In the genomic region with DNA sequence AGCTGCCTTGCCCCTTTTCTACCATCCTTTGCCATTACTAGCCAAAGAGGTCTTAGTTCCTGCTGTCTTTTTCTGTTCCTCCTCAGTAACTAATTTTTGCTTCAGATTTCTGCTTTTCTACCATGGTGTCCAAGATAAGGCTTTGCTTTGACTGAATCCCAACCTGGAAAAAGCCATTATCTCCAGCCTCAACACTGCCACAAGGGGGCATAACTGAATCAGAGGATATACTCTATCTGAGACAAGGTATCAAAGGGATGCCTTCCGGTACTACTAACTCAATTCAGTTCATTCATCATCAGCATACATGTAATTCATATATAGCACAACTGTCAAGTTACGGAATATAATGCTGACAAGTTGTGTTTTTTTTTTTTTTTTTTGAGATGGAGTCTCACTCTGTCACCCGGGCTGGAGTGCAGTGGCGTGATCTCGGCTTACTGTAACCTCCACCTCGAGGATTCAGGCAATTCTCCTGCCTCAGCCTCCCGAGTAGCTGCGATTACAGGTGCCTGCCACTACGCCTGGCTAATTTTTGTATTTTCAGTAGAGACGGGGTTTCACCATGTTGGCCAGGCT, we compare ENCODE assay signal across 8 cellular contexts. TPM values are rescaled to one million over a fixed set of nuclear protein-coding genes. Genes with fewer than 3 reads are reported as not detected.
DNase-seq lines count a peak whose midpoint lies in the region; TF ChIP-seq lines count a peak whose summit lies in the region.

No MANE protein-coding gene starts in this region.

- H3K9me3 Mint-ChIP-seq in activated T-helper 2 cell treated with anti-CD3 and anti-CD28 coated beads, Interferon-gamma antibody, Interleukin-2, Interleukin-4, amounts not matched to agents 10 μg/mL and 5 μg/mL and 100 μg/mL, durations not matched to agents 14 hours and 24 hours and 36 hours: no peaks in the 10 kb centered on the region

- no peak for DNase-seq in BJ (ENCODE audit: low read depth)
- peak; percentile 42 for DNase-seq in GM12865 (ENCODE audit: low read depth)
- peak in 1 of 2 experiments; percentile 48 for DNase-seq in HL-60 (ENCODE audit: low read depth in 1 of 2, low spot score in 1 of 2)
- DNase-seq in T follicular helper cell (ENCODE audit: low read depth): peak; percentile 18
- peak; percentile 46 for DNase-seq in colonic mucosa
- DNase-seq in myocyte (ENCODE audit: low read depth): peak; percentile 40
- DNase-seq in lower leg skin (ENCODE audit: low spot score in 2 of 2): no peak
- DNase-seq in activated T-helper 2 cell treated with anti-CD3 and anti-CD28 coated beads, Interferon-gamma antibody, Interleukin-2, Interleukin-4, amounts not matched to agents 10 μg/mL and 5 μg/mL and 100 μg/mL, durations not matched to agents 14 hours and 24 hours and 36 hours (ENCODE audit: low spot score): no peak

- POLR2A ChIA-PET in BJ (lab: Charles Lee): no interaction called here

- H3K9me3 ChIP-seq in colonic mucosa: no peaks in the 10 kb centered on the region

- no peak for TF ChIP-seq POLR2A in lower leg skin (IDR thresholded peaks at IDR 0.05)

- no peaks in the 10 kb centered on the region for H3K4me1 ChIP-seq in colonic mucosa

- H3K4me3 Mint-ChIP-seq in activated T-helper 2 cell treated with anti-CD3 and anti-CD28 coated beads, Interferon-gamma antibody, Interleukin-2, Interleukin-4, amounts not matched to agents 10 μg/mL and 5 μg/mL and 100 μg/mL, durations not matched to agents 14 hours and 24 hours and 36 hours (ENCODE audit: low read depth): no peak overlapping the region

- no peak overlapping the region for H3K27ac Mint-ChIP-seq in activated T-helper 2 cell treated with anti-CD3 and anti-CD28 coated beads, Interferon-gamma antibody, Interleukin-2, Interleukin-4, amounts not matched to agents 10 μg/mL and 5 μg/mL and 100 μg/mL, durations not matched to agents 14 hours and 24 hours and 36 hours

- H3K27me3 Mint-ChIP-seq in activated T-helper 2 cell treated with anti-CD3 and anti-CD28 coated beads, Interferon-gamma antibody, Interleukin-2, Interleukin-4, amounts not matched to agents 10 μg/mL and 5 μg/mL and 100 μg/mL, durations not matched to agents 14 hours and 24 hours and 36 hours (ENCODE audit: low read depth): no peaks in the 10 kb centered on the region

- H3K36me3 Mint-ChIP-seq in activated T-helper 2 cell treated with anti-CD3 and anti-CD28 coated beads, Interferon-gamma antibody, Interleukin-2, Interleukin-4, amounts not matched to agents 10 μg/mL and 5 μg/mL and 100 μg/mL, durations not matched to agents 14 hours and 24 hours and 36 hours (ENCODE audit: low read depth): peaks cover 20% of the 10 kb centered on the region

- H3K4me3 ChIP-seq in BJ (ENCODE audit: low read depth, low read length) (no peak overlapping the region), GM12865 (ENCODE audit: low read depth, low read length) (no peak overlapping the region), HL-60 (replicated peaks; ENCODE audit: insufficient read depth, low read length) (no peak overlapping the region), colonic mucosa (no peak overlapping the region), lower leg skin (ENCODE audit: low read depth, poor library complexity, severe bottlenecking) (no peak overlapping the region)

- H3K9ac ChIP-seq in colonic mucosa (ENCODE audit: low read depth in 2 of 2, low read length in 2 of 2): no peak overlapping the region

- intact Hi-C loops in colonic mucosa (cut with DNase I) (loop anchor here (5.0 kb wide), 1 partner anchor 321 kb away; no protein-coding TSS in a partner anchor), lower leg skin (cut with DNase I; ENCODE audit: low total_unique reads) (loop anchor here (10.0 kb wide), 1 partner anchor 314 kb away; a partner anchor contains a TSS)
- intact Hi-C loops in activated T-helper 2 cell treated with anti-CD3 and anti-CD28 coated beads, Interferon-gamma antibody, Interleukin-2, Interleukin-4, amounts not matched to agents 10 μg/mL and 5 μg/mL and 100 μg/mL, durations not matched to agents 14 hours and 24 hours and 36 hours (cut with micrococcal nuclease): loop anchor here (5.0 kb wide), 1 partner anchor 316 kb away; no protein-coding TSS in a partner anchor

- H3K4me1 Mint-ChIP-seq in activated T-helper 2 cell treated with anti-CD3 and anti-CD28 coated beads, Interferon-gamma antibody, Interleukin-2, Interleukin-4, amounts not matched to agents 10 μg/mL and 5 μg/mL and 100 μg/mL, durations not matched to agents 14 hours and 24 hours and 36 hours (ENCODE audit: low read depth): no peaks in the 10 kb centered on the region

- TF ChIP-seq CTCF in BJ (IDR thresholded peaks at IDR 0.05; ENCODE audit: insufficient read depth, low read depth, low read length) (peak; percentile 76), GM12865 (IDR thresholded peaks at IDR 0.05; ENCODE audit: insufficient read depth, low read depth, low read length, missing control alignments) (peak; percentile 60), HL-60 (IDR thresholded peaks at IDR 0.05; ENCODE audit: insufficient read depth, low read length) (peak; percentile 61), colonic mucosa (IDR thresholded peaks at IDR 0.05) (peak; percentile 39), lower leg skin (IDR thresholded peaks at IDR 0.05) (no peak)

- H3K27ac ChIP-seq in HL-60 (replicated peaks) (no peak overlapping the region), colonic mucosa (no peak overlapping the region)

- CTCF ChIA-PET in BJ (lab: Yijun Ruan, JAX): interaction anchor here (0.8 to 2.3 kb wide), 13 partner anchors 10 to 329 kb away, joined by 3 to 22 read pairs (median 4); a partner anchor contains a TSS

- 83 to 84% methylated on average over 10 of the region's 10 CpGs for WGBS in lower leg skin, 2 donors

- H3K36me3 ChIP-seq in BJ (ENCODE audit: control insufficient read depth, insufficient read depth, low read length) (peaks cover 2% of the 10 kb centered on the region; the same call in 1 of the 2 replicates), colonic mucosa (no peaks in the 10 kb centered on the region)

- no peaks in the 10 kb centered on the region for H3K27me3 ChIP-seq in BJ (ENCODE audit: control insufficient read depth, insufficient read depth, low read length)
- no peaks in the 10 kb centered on the region for H3K27me3 ChIP-seq in HL-60 (ENCODE audit: insufficient read depth, poor library complexity, severe bottlenecking)
- no peaks in the 10 kb centered on the region for H3K27me3 ChIP-seq in colonic mucosa

RNA-seq across cellular contexts. Expression of a gene that starts 11.4 kb away (rescaled TPM):
- polyA plus RNA-seq in BJ (2011; rRNA removed): 3.2 and 5.3 TPM in 2 replicates
- polyA minus RNA-seq in BJ (2011; rRNA and poly(A)+ RNA removed): 3.1 and 4.0 TPM in 2 replicates
- total RNA-seq in colonic mucosa (1 to 10 TPM; 2.1 to 6.5 TPM), myocyte (11.9 and 13.7 TPM in 2 replicates), lower leg skin (10 to 100 TPM in 1 of 4 donors, 1 to 10 TPM in 3; 2.6 to 10.3 (median 6.8) TPM)
- 8.0 TPM for polyA plus RNA-seq in myocyte (2012)
- 9.7 and 11.6 TPM in 2 replicates for total RNA-seq in activated T-helper 2 cell treated with anti-CD3 and anti-CD28 coated beads, Interferon-gamma antibody, Interleukin-2, Interleukin-4, amounts not matched to agents 10 μg/mL and 5 μg/mL and 100 μg/mL, durations not matched to agents 14 hours and 24 hours and 36 hours

RNA-seq across cellular contexts. Expression of a gene that starts 33.0 kb away (rescaled TPM):
- 39.6 and 77.5 TPM in 2 replicates for polyA plus RNA-seq in BJ (2011; rRNA removed)
- polyA minus RNA-seq in BJ (2011; rRNA and poly(A)+ RNA removed): 10.1 and 10.9 TPM in 2 replicates
- total RNA-seq in colonic mucosa (10 to 100 TPM; 28.2 to 32.4 TPM), myocyte (92.1 and 96.4 TPM in 2 replicates), lower leg skin (10 to 100 TPM; 52.5 to 79.0 (median 61.5) TPM)
- polyA plus RNA-seq in myocyte (2012): 60.3 TPM
- 68.8 and 72.1 TPM in 2 replicates for total RNA-seq in activated T-helper 2 cell treated with anti-CD3 and anti-CD28 coated beads, Interferon-gamma antibody, Interleukin-2, Interleukin-4, amounts not matched to agents 10 μg/mL and 5 μg/mL and 100 μg/mL, durations not matched to agents 14 hours and 24 hours and 36 hours

RNA-seq across cellular contexts. Expression of a gene that starts 33.1 kb away (rescaled TPM):
- polyA plus RNA-seq in BJ (2011; rRNA removed): 5.4 and 8.3 TPM in 2 replicates
- polyA minus RNA-seq in BJ (2011; rRNA and poly(A)+ RNA removed): 10.0 and 17.6 TPM in 2 replicates
- total RNA-seq in colonic mucosa (10 to 100 TPM; 11.2 to 14.3 TPM), myocyte (34.1 and 34.2 TPM in 2 replicates), lower leg skin (10 to 100 TPM in 2 of 4 donors, 1 to 10 TPM in 2; 6.7 to 10.2 (median 10.0) TPM)
- 9.9 TPM for polyA plus RNA-seq in myocyte (2012)
- total RNA-seq in activated T-helper 2 cell treated with anti-CD3 and anti-CD28 coated beads, Interferon-gamma antibody, Interleukin-2, Interleukin-4, amounts not matched to agents 10 μg/mL and 5 μg/mL and 100 μg/mL, durations not matched to agents 14 hours and 24 hours and 36 hours: 57.0 and 58.7 TPM in 2 replicates

Comparison
In these comparisons a context has a peak if more than half of its experiments do, and no peak if none do; other contexts are left out.
1. DNase-seq: peak in GM12865 (single experiment), T follicular helper cell (single experiment), colonic mucosa (single experiment) and myocyte (single experiment); none in BJ (single experiment), lower leg skin (0 of 2) and activated T-helper 2 cell treated with anti-CD3 and anti-CD28 coated beads, Interferon-gamma antibody, Interleukin-2, Interleukin-4, amounts not matched to agents 10 μg/mL and 5 μg/mL and 100 μg/mL, durations not matched to agents 14 hours and 24 hours and 36 hours (single experiment).
2. CTCF ChIP-seq: peak in BJ (single experiment), GM12865 (single experiment), HL-60 (single experiment) and colonic mucosa (single experiment); none in lower leg skin (0 of 3).